In the genomic region with DNA sequence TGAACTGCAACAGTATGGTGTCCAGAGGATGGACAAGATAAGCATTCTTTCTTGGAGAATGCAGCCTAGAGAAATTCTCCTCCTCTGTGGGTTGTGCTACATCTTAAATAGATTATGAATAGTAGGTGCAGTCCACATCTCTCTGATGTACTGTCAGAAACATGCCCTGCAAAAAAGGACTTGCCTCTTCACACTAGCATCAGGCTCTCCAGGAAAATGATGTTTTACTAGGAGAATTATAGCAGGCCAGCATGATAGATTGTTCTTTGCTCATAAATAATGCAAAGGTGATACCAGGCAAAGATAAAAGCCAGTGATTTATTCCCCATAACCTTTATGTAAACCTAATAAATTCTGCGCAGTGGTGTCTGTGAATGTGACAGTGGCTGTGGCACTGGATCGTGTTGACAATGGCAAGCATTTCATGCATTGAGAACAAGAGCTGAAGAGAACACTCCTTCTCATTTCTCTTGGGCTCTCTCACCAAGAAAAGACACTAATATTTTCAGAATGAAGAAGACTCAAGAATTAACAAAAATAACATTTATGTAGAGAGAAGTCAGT, we compare ENCODE assay signal across 1 cellular context.
TF ChIP-seq lines count a peak whose summit lies in the region.

No MANE protein-coding gene starts in this region.

TF ChIP-seq in neural cell, 6 proteins besides CTCF, POLR2A, EP300 and RAD21 (continued from another document):
- TF ChIP-seq, protein P1, sequence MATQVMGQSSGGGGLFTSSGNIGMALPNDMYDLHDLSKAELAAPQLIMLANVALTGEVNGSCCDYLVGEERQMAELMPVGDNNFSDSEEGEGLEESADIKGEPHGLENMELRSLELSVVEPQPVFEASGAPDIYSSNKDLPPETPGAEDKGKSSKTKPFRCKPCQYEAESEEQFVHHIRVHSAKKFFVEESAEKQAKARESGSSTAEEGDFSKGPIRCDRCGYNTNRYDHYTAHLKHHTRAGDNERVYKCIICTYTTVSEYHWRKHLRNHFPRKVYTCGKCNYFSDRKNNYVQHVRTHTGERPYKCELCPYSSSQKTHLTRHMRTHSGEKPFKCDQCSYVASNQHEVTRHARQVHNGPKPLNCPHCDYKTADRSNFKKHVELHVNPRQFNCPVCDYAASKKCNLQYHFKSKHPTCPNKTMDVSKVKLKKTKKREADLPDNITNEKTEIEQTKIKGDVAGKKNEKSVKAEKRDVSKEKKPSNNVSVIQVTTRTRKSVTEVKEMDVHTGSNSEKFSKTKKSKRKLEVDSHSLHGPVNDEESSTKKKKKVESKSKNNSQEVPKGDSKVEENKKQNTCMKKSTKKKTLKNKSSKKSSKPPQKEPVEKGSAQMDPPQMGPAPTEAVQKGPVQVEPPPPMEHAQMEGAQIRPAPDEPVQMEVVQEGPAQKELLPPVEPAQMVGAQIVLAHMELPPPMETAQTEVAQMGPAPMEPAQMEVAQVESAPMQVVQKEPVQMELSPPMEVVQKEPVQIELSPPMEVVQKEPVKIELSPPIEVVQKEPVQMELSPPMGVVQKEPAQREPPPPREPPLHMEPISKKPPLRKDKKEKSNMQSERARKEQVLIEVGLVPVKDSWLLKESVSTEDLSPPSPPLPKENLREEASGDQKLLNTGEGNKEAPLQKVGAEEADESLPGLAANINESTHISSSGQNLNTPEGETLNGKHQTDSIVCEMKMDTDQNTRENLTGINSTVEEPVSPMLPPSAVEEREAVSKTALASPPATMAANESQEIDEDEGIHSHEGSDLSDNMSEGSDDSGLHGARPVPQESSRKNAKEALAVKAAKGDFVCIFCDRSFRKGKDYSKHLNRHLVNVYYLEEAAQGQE (IDR thresholded peaks at IDR 0.05; ENCODE audit: borderline replicate concordance): peak; percentile 14
